ENCODE assay signal across 8 cellular contexts in genomic region chr7:23530355-23530754, GRCh38. TPM values are rescaled to one million over a fixed set of nuclear protein-coding genes. Genes with fewer than 3 reads are reported as not detected.
DNase-seq lines count a peak whose midpoint lies in the region; ATAC-seq and TF ChIP-seq lines count a peak whose summit lies in the region.

No MANE protein-coding gene starts in this region.

- CTCF ChIA-PET in CD8-positive, alpha-beta memory T cell (lab: Charles Lee): interaction anchor here (1.0 to 1.8 kb wide), 3 partner anchors 10 to 17 kb away, joined by 4 to 6 read pairs (median 5); no protein-coding TSS in a partner anchor
- CTCF ChIA-PET in naive thymus-derived CD4-positive, alpha-beta T cell (lab: Charles Lee): interaction anchor here (0.8 to 1.5 kb wide), 3 partner anchors 9 to 48 kb away, joined by 3 to 10 read pairs (median 4); no protein-coding TSS in a partner anchor

- H3K27me3 ChIP-seq in CD8-positive, alpha-beta memory T cell (ENCODE audit: insufficient read depth, low read length, poor library complexity, severe bottlenecking): no peaks in the 10 kb centered on the region
- H3K27me3 ChIP-seq in MG63: no peaks in the 10 kb centered on the region
- H3K27me3 ChIP-seq in endodermal cell (ENCODE audit: control insufficient read depth, insufficient read depth, low read length, poor library complexity, severe bottlenecking): no peaks in the 10 kb centered on the region
- no peaks in the 10 kb centered on the region for H3K27me3 ChIP-seq in naive thymus-derived CD4-positive, alpha-beta T cell (ENCODE audit: control insufficient read depth in 2 of 2, insufficient read depth in 2 of 2, low read length in 2 of 2)

- intact Hi-C loops in naive thymus-derived CD4-positive, alpha-beta T cell (cut with micrococcal nuclease): loop anchor here (1.0 to 10.0 kb wide), 17 partner anchors 8 to 1644 kb away; partner anchors contain the start of genes CCDC126 (in 1 of the 2), FAM221A (in 1 of the 2), HYCC1 (in 1 of the 2) and MALSU1 (in 1 of the 2)

- no peaks in the 10 kb centered on the region for H3K9me3 ChIP-seq in CD8-positive, alpha-beta memory T cell (ENCODE audit: low read length)
- H3K9me3 ChIP-seq in MG63 (no peaks in the 10 kb centered on the region), endodermal cell (ENCODE audit: control insufficient read depth, low read length) (no peaks in the 10 kb centered on the region)
- H3K9me3 ChIP-seq in naive thymus-derived CD4-positive, alpha-beta T cell (ENCODE audit: control insufficient read depth in 2 of 3, low read length in 3 of 3): no peaks in the 10 kb centered on the region

- H3K27me3 Mint-ChIP-seq in CD8-positive, alpha-beta memory T cell: peaks cover 0 to 4% of the 10 kb centered on the region in 2 donors
- H3K27me3 Mint-ChIP-seq in endodermal cell (ENCODE audit: insufficient read depth): no peaks in the 10 kb centered on the region
- no peaks in the 10 kb centered on the region for H3K27me3 Mint-ChIP-seq in naive thymus-derived CD4-positive, alpha-beta T cell

- H3K9ac ChIP-seq in endodermal cell (ENCODE audit: extremely low read depth, low read length, poor library complexity, severe bottlenecking): peak overlapping the region; percentile 100

- TF ChIP-seq CTCF in endodermal cell (conservative IDR thresholded peaks at IDR 0.05): peak; percentile 59

- WGBS in endodermal cell (ENCODE audit: insufficient coverage in 1 of 2, insufficient read length in 1 of 2), 2 experiments: 0 to 2% methylated on average over 3 to 5 of the region's 7 CpGs

- no peaks in the 10 kb centered on the region for H3K36me3 ChIP-seq in CD8-positive, alpha-beta memory T cell (ENCODE audit: insufficient read depth, low read length)
- H3K36me3 ChIP-seq in MG63 (peaks cover 33% of the 10 kb centered on the region), endodermal cell (ENCODE audit: control insufficient read depth, insufficient read depth, low read length) (peaks cover 16% of the 10 kb centered on the region)
- H3K36me3 ChIP-seq in naive thymus-derived CD4-positive, alpha-beta T cell (ENCODE audit: control insufficient read depth in 2 of 3, insufficient read depth in 3 of 3, low read length in 3 of 3): peaks cover 0 to 10% (median 0%) of the 10 kb centered on the region in 3 experiments

- H3K9me3 Mint-ChIP-seq in CD8-positive, alpha-beta memory T cell: no peaks in the 10 kb centered on the region
- no peaks in the 10 kb centered on the region for H3K9me3 Mint-ChIP-seq in endodermal cell
- no peaks in the 10 kb centered on the region for H3K9me3 Mint-ChIP-seq in naive thymus-derived CD4-positive, alpha-beta T cell

- DNase-seq in CD8-positive, alpha-beta memory T cell: peak in 3 of 5 donors; percentile 49 to 64 (median 57)
- DNase-seq in MG63 (no peak), T-helper 2 cell (peak in 3 of 5 experiments; percentile 22 to 78 (median 24)), endodermal cell (no peak), ureter (ENCODE audit: low spot score) (no peak)
- DNase-seq in naive thymus-derived CD4-positive, alpha-beta T cell: peak in 7 of 9 donors; percentile 34 to 74 (median 58)

- POLR2A ChIA-PET in CD8-positive, alpha-beta memory T cell (lab: Charles Lee): interaction anchor here (0.7 to 1.6 kb wide), 5 partner anchors 10 to 232 kb away, joined by 3 to 26 read pairs (median 4); partner anchors contain the start of gene MALSU1
- POLR2A ChIA-PET in naive thymus-derived CD4-positive, alpha-beta T cell (lab: Charles Lee): interaction anchor here (0.6 to 4.9 kb wide), 9 partner anchors 10 to 426 kb away, joined by 3 to 52 read pairs (median 4); partner anchors contain the start of gene MALSU1

- H3K27ac ChIP-seq in CD8-positive, alpha-beta memory T cell (ENCODE audit: low read depth, low read length): peak overlapping the region; percentile 100
- no peak overlapping the region for H3K27ac ChIP-seq in endodermal cell (ENCODE audit: low read depth, low read length)
- peak overlapping the region; percentile 93 for H3K27ac ChIP-seq in naive thymus-derived CD4-positive, alpha-beta T cell (ENCODE audit: low read depth, low read length)

- peak overlapping the region; percentile 97 to 100 (median 100) for H3K27ac Mint-ChIP-seq in CD8-positive, alpha-beta memory T cell
- H3K27ac Mint-ChIP-seq in endodermal cell: peak overlapping the region; percentile 100
- peak overlapping the region; percentile 98 to 100 (median 100) for H3K27ac Mint-ChIP-seq in naive thymus-derived CD4-positive, alpha-beta T cell

- peaks cover 52% of the 10 kb centered on the region for H3K4me1 ChIP-seq in CD8-positive, alpha-beta memory T cell (ENCODE audit: insufficient read depth, low read length)
- no peaks in the 10 kb centered on the region for H3K4me1 ChIP-seq in endodermal cell (ENCODE audit: control insufficient read depth, insufficient read depth, low read length)
- H3K4me1 ChIP-seq in naive thymus-derived CD4-positive, alpha-beta T cell (ENCODE audit: control insufficient read depth in 2 of 2, insufficient read depth in 2 of 2, low read length in 2 of 2): peaks cover 30 to 46% of the 10 kb centered on the region in 2 donors

- peak overlapping the region; percentile 100 for H3K4me3 ChIP-seq in CD8-positive, alpha-beta memory T cell (ENCODE audit: low read length)
- H3K4me3 ChIP-seq in MG63 (peak overlapping the region; percentile 98), endodermal cell (ENCODE audit: low read length) (peak overlapping the region; percentile 99)
- H3K4me3 ChIP-seq in naive thymus-derived CD4-positive, alpha-beta T cell (ENCODE audit: low read length): peak overlapping the region; percentile 80

- H3K4me3 Mint-ChIP-seq in CD8-positive, alpha-beta memory T cell: peak overlapping the region; percentile 98 to 100 (median 100)
- peak overlapping the region; percentile 100 for H3K4me3 Mint-ChIP-seq in endodermal cell
- H3K4me3 Mint-ChIP-seq in naive thymus-derived CD4-positive, alpha-beta T cell: peak overlapping the region; percentile 89 to 100 (median 99)

- peaks cover 59 to 66% (median 62%) of the 10 kb centered on the region in 3 donors for H3K4me1 Mint-ChIP-seq in CD8-positive, alpha-beta memory T cell
- peaks cover 32% of the 10 kb centered on the region for H3K4me1 Mint-ChIP-seq in endodermal cell
- H3K4me1 Mint-ChIP-seq in naive thymus-derived CD4-positive, alpha-beta T cell: peaks cover 35 to 67% (median 60%) of the 10 kb centered on the region in 7 donors

- peak; percentile 37 for ATAC-seq in GM18519 (IDR thresholded peaks at IDR 0.05; ENCODE audit: low FRiP score, unreplicated experiment)
- peak; percentile 52 for ATAC-seq in naive thymus-derived CD4-positive, alpha-beta T cell
- ATAC-seq in GM19328 (IDR thresholded peaks at IDR 0.05; ENCODE audit: unreplicated experiment): no peak

- H3K36me3 Mint-ChIP-seq in CD8-positive, alpha-beta memory T cell: peaks cover 0 to 27% (median 0%) of the 10 kb centered on the region in 3 donors
- peaks cover 21% of the 10 kb centered on the region for H3K36me3 Mint-ChIP-seq in endodermal cell (ENCODE audit: low read depth)
- peaks cover 0 to 9% (median 3%) of the 10 kb centered on the region in 5 donors for H3K36me3 Mint-ChIP-seq in naive thymus-derived CD4-positive, alpha-beta T cell

RNA-seq across cellular contexts. Expression of gene TRA2A, which starts 1.4 kb away (rescaled TPM):
- total RNA-seq in CD8-positive, alpha-beta memory T cell: 10 to 100 TPM; 82.5 to 87.6 TPM
- 37.1 TPM for polyA plus RNA-seq in CD8-positive, alpha-beta memory T cell
- 7.9 and 17.9 TPM in 2 replicates for total RNA-seq in MG63 (2014; rRNA removed; shearing (Covaris generic); ENCODE audit: low replicate concordance)
- 100 to 1,000 TPM; 104 to 114 TPM for total RNA-seq in endodermal cell
- polyA plus RNA-seq in endodermal cell (2013, experiment 1 of 2): 114 TPM
- polyA plus RNA-seq in endodermal cell (2013, experiment 2 of 2): 93.4 TPM
- 100 to 1,000 TPM; 131 to 263 (median 163) TPM for total RNA-seq in naive thymus-derived CD4-positive, alpha-beta T cell
- 10 to 100 TPM; 34.0 to 64.6 TPM for polyA plus RNA-seq in naive thymus-derived CD4-positive, alpha-beta T cell
- 147 TPM for total RNA-seq in ureter

Comparison
In these comparisons a context has a peak if more than half of its experiments do, and no peak if none do; other contexts are left out.
1. DNase-seq: peak in CD8-positive, alpha-beta memory T cell (3 of 5), T-helper 2 cell (3 of 5) and naive thymus-derived CD4-positive, alpha-beta T cell (7 of 9); none in MG63 (single experiment), endodermal cell (single experiment) and ureter (single experiment).
2. Peak in every context shown above with its lines, with median percentiles within 50 percentile points of each other: H3K4me3 ChIP-seq, H3K27ac Mint-ChIP-seq and H3K4me3 Mint-ChIP-seq.